In the genomic region with DNA sequence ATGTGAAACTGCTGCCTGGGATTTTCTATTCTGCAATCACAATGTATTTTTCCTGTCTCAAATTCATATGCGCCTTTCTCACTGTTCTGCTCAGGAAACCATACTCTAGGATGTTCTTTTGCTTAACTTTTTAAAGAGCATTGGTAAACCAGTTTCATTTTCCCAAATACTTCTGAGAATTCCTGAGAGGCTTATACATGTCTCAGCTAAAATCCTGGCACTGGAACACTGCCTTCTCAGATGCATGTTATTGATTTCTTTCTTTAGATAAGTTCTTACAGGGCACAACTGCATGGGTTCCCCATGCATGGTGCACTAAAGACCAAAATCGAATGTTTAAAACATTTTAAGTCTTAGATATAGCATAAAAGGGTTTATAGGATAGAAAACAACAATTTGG, we compare ENCODE assay signal across 2 cellular contexts.
TF ChIP-seq lines count a peak whose summit lies in the region.

No MANE protein-coding gene starts in this region.

TF ChIP-seq in SK-N-SH, 30 proteins besides CTCF, POLR2A, EP300 and RAD21 (continued from another document):
- TF ChIP-seq, protein P1, sequence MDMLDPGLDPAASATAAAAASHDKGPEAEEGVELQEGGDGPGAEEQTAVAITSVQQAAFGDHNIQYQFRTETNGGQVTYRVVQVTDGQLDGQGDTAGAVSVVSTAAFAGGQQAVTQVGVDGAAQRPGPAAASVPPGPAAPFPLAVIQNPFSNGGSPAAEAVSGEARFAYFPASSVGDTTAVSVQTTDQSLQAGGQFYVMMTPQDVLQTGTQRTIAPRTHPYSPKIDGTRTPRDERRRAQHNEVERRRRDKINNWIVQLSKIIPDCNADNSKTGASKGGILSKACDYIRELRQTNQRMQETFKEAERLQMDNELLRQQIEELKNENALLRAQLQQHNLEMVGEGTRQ (IDR thresholded peaks at IDR 0.05; ENCODE audit: borderline replicate concordance, low read depth, low read length): no peak
- TF ChIP-seq MAX (IDR thresholded peaks at IDR 0.05; ENCODE audit: low read depth): no peak
- TF ChIP-seq RCOR1 (IDR thresholded peaks at IDR 0.05; ENCODE audit: low read length): no peak
- TF ChIP-seq REST (IDR thresholded peaks at IDR 0.05; ENCODE audit: low read depth, low read length): no peak
- TF ChIP-seq TCF12 (IDR thresholded peaks at IDR 0.05): no peak
- no peak for TF ChIP-seq RFX5 (IDR thresholded peaks at IDR 0.05; ENCODE audit: low read length)
- no peak for TF ChIP-seq FOXM1 (IDR thresholded peaks at IDR 0.05; ENCODE audit: low read depth)

TF ChIP-seq in SK-N-SH treated with all-trans-retinoic acid at 6 μM for 48 hours, 23 proteins besides CTCF, POLR2A, EP300 and RAD21 (continued from another document):
- no peak for TF ChIP-seq TSHZ2 (CRISPR knock-in tag; IDR thresholded peaks at IDR 0.05)
- no peak for TF ChIP-seq CSDC2 (CRISPR knock-in tag; IDR thresholded peaks at IDR 0.05)
- TF ChIP-seq, protein P2, sequence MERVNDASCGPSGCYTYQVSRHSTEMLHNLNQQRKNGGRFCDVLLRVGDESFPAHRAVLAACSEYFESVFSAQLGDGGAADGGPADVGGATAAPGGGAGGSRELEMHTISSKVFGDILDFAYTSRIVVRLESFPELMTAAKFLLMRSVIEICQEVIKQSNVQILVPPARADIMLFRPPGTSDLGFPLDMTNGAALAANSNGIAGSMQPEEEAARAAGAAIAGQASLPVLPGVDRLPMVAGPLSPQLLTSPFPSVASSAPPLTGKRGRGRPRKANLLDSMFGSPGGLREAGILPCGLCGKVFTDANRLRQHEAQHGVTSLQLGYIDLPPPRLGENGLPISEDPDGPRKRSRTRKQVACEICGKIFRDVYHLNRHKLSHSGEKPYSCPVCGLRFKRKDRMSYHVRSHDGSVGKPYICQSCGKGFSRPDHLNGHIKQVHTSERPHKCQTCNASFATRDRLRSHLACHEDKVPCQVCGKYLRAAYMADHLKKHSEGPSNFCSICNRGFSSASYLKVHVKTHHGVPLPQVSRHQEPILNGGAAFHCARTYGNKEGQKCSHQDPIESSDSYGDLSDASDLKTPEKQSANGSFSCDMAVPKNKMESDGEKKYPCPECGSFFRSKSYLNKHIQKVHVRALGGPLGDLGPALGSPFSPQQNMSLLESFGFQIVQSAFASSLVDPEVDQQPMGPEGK (CRISPR knock-in tag; IDR thresholded peaks at IDR 0.05; ENCODE audit: borderline replicate concordance): no peak
- no peak for TF ChIP-seq TOX (CRISPR knock-in tag; IDR thresholded peaks at IDR 0.05; ENCODE audit: borderline replicate concordance)
- no peak for TF ChIP-seq CREB5 (CRISPR knock-in tag; IDR thresholded peaks at IDR 0.05; ENCODE audit: low read depth)
- no peak for TF ChIP-seq SNAI2 (CRISPR knock-in tag; IDR thresholded peaks at IDR 0.05)
- TF ChIP-seq ZNF8 (CRISPR knock-in tag; IDR thresholded peaks at IDR 0.05): no peak
